23 cellular contexts compared by ENCODE assay signal in genomic region chr5:127447822-127448221, GRCh38.
A peak's percentile ranks its signal among the peaks of the same experiment; 100 is the strongest.
DNase-seq lines count a peak whose midpoint lies in the region; ATAC-seq and TF ChIP-seq lines count a peak whose summit lies in the region.
"Had no signal": no experiment of that assay in that cellular context is flagged by ENCODE, and none has a peak within 500 bp of the region (broad histone marks: within the 10 kb centered on the region; RNA-seq: fewer than 3 reads in every experiment).

No MANE protein-coding gene starts in this region.

- intact Hi-C loops in upper lobe of right lung (cut with DNase I), result no loop called here
- intact Hi-C loops in activated T-helper 2 cell treated with anti-CD3 and anti-CD28 coated beads, Interferon-gamma antibody, Interleukin-2, Interleukin-4, amounts not matched to agents 10 μg/mL and 5 μg/mL and 100 μg/mL, durations not matched to agents 14 hours and 24 hours and 36 hours (cut with micrococcal nuclease), result no loop called here

- H3K9me3 Mint-ChIP-seq in chondrocyte (ENCODE audit: low read depth), result no peaks in the 10 kb centered on the region
- no peaks in the 10 kb centered on the region for H3K9me3 Mint-ChIP-seq in nephron progenitor cell
- no peaks in the 10 kb centered on the region for H3K9me3 Mint-ChIP-seq in activated T-helper 2 cell treated with anti-CD3 and anti-CD28 coated beads, Interferon-gamma antibody, Interleukin-2, Interleukin-4, amounts not matched to agents 10 μg/mL and 5 μg/mL and 100 μg/mL, durations not matched to agents 14 hours and 24 hours and 36 hours
- H3K9me3 Mint-ChIP-seq: activated CD4-positive, alpha-beta T cell treated with anti-CD3 and anti-CD28 coated beads, Interleukin-2, amount 10 ng/mL, durations not matched to agents 24 days and 14 days; effector memory CD8-positive, alpha-beta T cell; mesothelial cell of epicardium; neural progenitor cell had no signal

- ATAC-seq in upper lobe of right lung, result no peak
- ATAC-seq: A549; effector memory CD8-positive, alpha-beta T cell; left cardiac atrium had no signal

- H3K4me3 ChIP-seq in AG04450 (ENCODE audit: low read depth, low read length), result no peak overlapping the region
- H3K4me3 ChIP-seq in upper lobe of right lung, result no peak overlapping the region
- H3K4me3 ChIP-seq: A549; BLaER1 treated with 17β-estradiol and CSF1 and Interleukin-3, amounts not matched to agents 10 nM and 100 nM; neural progenitor cell; spleen had no signal

- no peak overlapping the region for H3K27ac ChIP-seq in AG04450 (ENCODE audit: low read depth, low read length)
- no peak overlapping the region for H3K27ac ChIP-seq in upper lobe of right lung
- H3K27ac ChIP-seq: A549; BLaER1 treated with 17β-estradiol and CSF1 and Interleukin-3, amounts not matched to agents 10 nM and 100 nM; neural progenitor cell; spleen had no signal

- H3K27me3 Mint-ChIP-seq in chondrocyte (ENCODE audit: low read depth) (no peaks in the 10 kb centered on the region), nephron progenitor cell (ENCODE audit: low read depth, poor library complexity) (peaks cover 7% of the 10 kb centered on the region)
- H3K27me3 Mint-ChIP-seq in activated T-helper 2 cell treated with anti-CD3 and anti-CD28 coated beads, Interferon-gamma antibody, Interleukin-2, Interleukin-4, amounts not matched to agents 10 μg/mL and 5 μg/mL and 100 μg/mL, durations not matched to agents 14 hours and 24 hours and 36 hours (ENCODE audit: low read depth), result no peaks in the 10 kb centered on the region

- no peaks in the 10 kb centered on the region for H3K4me1 ChIP-seq in upper lobe of right lung
- H3K4me1 ChIP-seq: A549; BLaER1 treated with 17β-estradiol and CSF1 and Interleukin-3, amounts not matched to agents 10 nM and 100 nM; spleen had no signal

- CTCF ChIA-PET in AG04450 (lab: Charles Lee), result interaction anchor here (0.7 kb wide), 1 partner anchor 45 kb away, joined by 3 read pairs; no protein-coding TSS in a partner anchor

- H3K4me3 Mint-ChIP-seq in chondrocyte (ENCODE audit: unreplicated experiment) (no peak overlapping the region), nephron progenitor cell (no peak overlapping the region)
- H3K4me3 Mint-ChIP-seq in activated T-helper 2 cell treated with anti-CD3 and anti-CD28 coated beads, Interferon-gamma antibody, Interleukin-2, Interleukin-4, amounts not matched to agents 10 μg/mL and 5 μg/mL and 100 μg/mL, durations not matched to agents 14 hours and 24 hours and 36 hours (ENCODE audit: low read depth), result no peak overlapping the region
- H3K4me3 Mint-ChIP-seq: activated CD4-positive, alpha-beta T cell treated with anti-CD3 and anti-CD28 coated beads, Interleukin-2, amount 10 ng/mL, durations not matched to agents 24 days and 14 days; effector memory CD8-positive, alpha-beta T cell; mesothelial cell of epicardium; neural progenitor cell had no signal

- H3K27me3 ChIP-seq in AG04450 (ENCODE audit: control insufficient read depth, insufficient read depth, low read length) (no peaks in the 10 kb centered on the region), upper lobe of right lung (no peaks in the 10 kb centered on the region)
- H3K27me3 ChIP-seq: BLaER1 treated with 17β-estradiol and CSF1 and Interleukin-3, amounts not matched to agents 10 nM and 100 nM; neural progenitor cell; spleen had no signal

- H3K9me3 ChIP-seq in AG04450 (ENCODE audit: control insufficient read depth, insufficient read depth, low read length) (no peaks in the 10 kb centered on the region), upper lobe of right lung (no peaks in the 10 kb centered on the region)
- H3K9me3 ChIP-seq: A549; BLaER1 treated with 17β-estradiol and CSF1 and Interleukin-3, amounts not matched to agents 10 nM and 100 nM; spleen had no signal

- H3K36me3 ChIP-seq in upper lobe of right lung, result no peaks in the 10 kb centered on the region
- H3K36me3 ChIP-seq: BLaER1 treated with 17β-estradiol and CSF1 and Interleukin-3, amounts not matched to agents 10 nM and 100 nM; neural progenitor cell; spleen had no signal

- no peak for TF ChIP-seq CTCF in AG04450 (IDR thresholded peaks at IDR 0.05; ENCODE audit: low read depth, low read length)
- no peak for TF ChIP-seq CTCF in chondrocyte (IDR thresholded peaks at IDR 0.05)
- no peak for TF ChIP-seq CTCF in upper lobe of right lung (IDR thresholded peaks at IDR 0.05)
- TF ChIP-seq CTCF in nephron progenitor cell (IDR thresholded peaks at IDR 0.05), result no peak

- POLR2A ChIA-PET in AG04450 (lab: Yijun Ruan, JAX), result no interaction called here

- DNase-seq in AG04450 (ENCODE audit: low read depth, low spot score) (peak; percentile 43), M059J (ENCODE audit: low read depth) (peak; percentile 19), chondrocyte (ENCODE audit: low spot score) (no peak), iris pigment epithelial cell (ENCODE audit: low read depth) (peak; percentile 75), upper lobe of right lung (no peak), nephron progenitor cell (no peak), islet precursor cell (no peak)
- no peak for DNase-seq in activated T-helper 2 cell treated with anti-CD3 and anti-CD28 coated beads, Interferon-gamma antibody, Interleukin-2, Interleukin-4, amounts not matched to agents 10 μg/mL and 5 μg/mL and 100 μg/mL, durations not matched to agents 14 hours and 24 hours and 36 hours (ENCODE audit: low spot score)
- DNase-seq: activated CD4-positive, alpha-beta T cell treated with anti-CD3 and anti-CD28 coated beads, Interleukin-2, amount 10 ng/mL, durations not matched to agents 24 days and 14 days; activated CD8-positive, alpha-beta memory T cell treated with anti-CD3 and anti-CD28 coated beads, Interleukin-2, amount 50 U/mL, for 48 hours; activated gamma-delta T cell; effector memory CD8-positive, alpha-beta T cell; left cardiac atrium; NCI-H1048; NCI-H524 treated with DMSO at 0.1 percent for 48 hours; SHP77; spleen; stimulated activated CD4-positive, alpha-beta T cell treated with anti-CD3 and anti-CD28 coated beads, Interleukin-4, amount 100 ng/mL, for 4 hours; T-helper 1 cell had no signal

- peaks cover 24% of the 10 kb centered on the region for H3K4me1 Mint-ChIP-seq in chondrocyte (ENCODE audit: low read depth)
- peaks cover 13% of the 10 kb centered on the region for H3K4me1 Mint-ChIP-seq in nephron progenitor cell
- H3K4me1 Mint-ChIP-seq in activated T-helper 2 cell treated with anti-CD3 and anti-CD28 coated beads, Interferon-gamma antibody, Interleukin-2, Interleukin-4, amounts not matched to agents 10 μg/mL and 5 μg/mL and 100 μg/mL, durations not matched to agents 14 hours and 24 hours and 36 hours (ENCODE audit: low read depth), result no peaks in the 10 kb centered on the region
- H3K4me1 Mint-ChIP-seq: activated CD4-positive, alpha-beta T cell treated with anti-CD3 and anti-CD28 coated beads, Interleukin-2, amount 10 ng/mL, durations not matched to agents 24 days and 14 days had no signal

- H3K27ac Mint-ChIP-seq in chondrocyte (ENCODE audit: unreplicated experiment), result peak overlapping the region; percentile 83
- H3K27ac Mint-ChIP-seq in nephron progenitor cell, result no peak overlapping the region
- H3K27ac Mint-ChIP-seq in activated T-helper 2 cell treated with anti-CD3 and anti-CD28 coated beads, Interferon-gamma antibody, Interleukin-2, Interleukin-4, amounts not matched to agents 10 μg/mL and 5 μg/mL and 100 μg/mL, durations not matched to agents 14 hours and 24 hours and 36 hours, result no peak overlapping the region
- H3K27ac Mint-ChIP-seq: activated CD4-positive, alpha-beta T cell treated with anti-CD3 and anti-CD28 coated beads, Interleukin-2, amount 10 ng/mL, durations not matched to agents 24 days and 14 days; effector memory CD8-positive, alpha-beta T cell; neural progenitor cell had no signal

- no peaks in the 10 kb centered on the region for H3K36me3 Mint-ChIP-seq in chondrocyte (ENCODE audit: low read depth)
- H3K36me3 Mint-ChIP-seq in nephron progenitor cell (ENCODE audit: low read depth), result no peaks in the 10 kb centered on the region
- H3K36me3 Mint-ChIP-seq in activated T-helper 2 cell treated with anti-CD3 and anti-CD28 coated beads, Interferon-gamma antibody, Interleukin-2, Interleukin-4, amounts not matched to agents 10 μg/mL and 5 μg/mL and 100 μg/mL, durations not matched to agents 14 hours and 24 hours and 36 hours (ENCODE audit: low read depth), result no peaks in the 10 kb centered on the region
- H3K36me3 Mint-ChIP-seq: mesothelial cell of epicardium had no signal

Comparison
In these comparisons a context has a peak if more than half of its experiments do, and no peak if none do; other contexts are left out.
1. DNase-seq: peak in AG04450 (single experiment), M059J (single experiment) and iris pigment epithelial cell (single experiment); none in chondrocyte (single experiment), upper lobe of right lung (single experiment), nephron progenitor cell (single experiment), activated T-helper 2 cell treated with anti-CD3 and anti-CD28 coated beads, Interferon-gamma antibody, Interleukin-2, Interleukin-4, amounts not matched to agents 10 μg/mL and 5 μg/mL and 100 μg/mL, durations not matched to agents 14 hours and 24 hours and 36 hours (single experiment) and islet precursor cell (single experiment).